ENCODE assay signal across 15 cellular contexts in the genomic region with DNA sequence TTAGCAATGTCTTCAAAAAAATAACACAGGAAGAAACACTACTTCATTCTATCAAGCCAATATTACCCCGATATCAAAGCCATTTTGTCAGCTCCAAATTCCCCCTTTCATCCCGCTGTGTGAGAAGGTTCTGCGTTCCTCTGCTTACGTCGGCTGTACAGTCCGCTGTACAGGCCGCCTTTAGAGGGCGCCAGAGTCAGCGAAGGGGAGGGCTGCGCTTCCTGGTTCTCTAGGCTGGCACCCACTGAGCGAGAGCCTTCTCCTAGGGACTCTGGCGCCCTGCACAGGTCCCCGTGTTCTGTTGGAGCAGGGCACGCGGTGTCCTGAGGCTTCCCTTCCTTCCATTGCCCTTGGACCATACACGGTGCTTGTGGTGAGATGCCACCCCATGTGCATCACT. TPM values are rescaled to one million over a fixed set of nuclear protein-coding genes. Genes with fewer than 3 reads are reported as not detected.
DNase-seq lines count a peak whose midpoint lies in the region; ATAC-seq and TF ChIP-seq lines count a peak whose summit lies in the region.
"Had no signal": no experiment of that assay in that cellular context is flagged by ENCODE, and none has a peak within 500 bp of the region (broad histone marks: within the 10 kb centered on the region; RNA-seq: fewer than 3 reads in every experiment).

No MANE protein-coding gene starts in this region.

- H3K4me1 Mint-ChIP-seq in progenitor cell of endocrine pancreas (ENCODE audit: low read depth): no peaks in the 10 kb centered on the region
- H3K4me1 Mint-ChIP-seq: naive B cell had no signal

- H3K4me3 Mint-ChIP-seq in progenitor cell of endocrine pancreas (ENCODE audit: low read depth): no peak overlapping the region
- H3K4me3 Mint-ChIP-seq: naive B cell had no signal

- DNase-seq in activated CD8-positive, alpha-beta memory T cell treated with anti-CD3 and anti-CD28 coated beads, Interleukin-2, amount 50 U/mL, for 48 hours: peak; percentile 62
- DNase-seq in activated CD8-positive, alpha-beta memory T cell treated with anti-CD3 and anti-CD28 coated beads for 24 hours: no peak
- DNase-seq in WERI-Rb-1 (peak; percentile 33), progenitor cell of endocrine pancreas (ENCODE audit: low spot score, unreplicated experiment) (no peak), superior temporal gyrus (ENCODE audit: extremely low spot score) (no peak), SK-N-DZ (ENCODE audit: low spot score) (no peak)
- DNase-seq: aorta, Kasumi-1, naive B cell, NCI-H510A treated with DMSO at 0.1 percent for 48 hours had no signal

- peak; percentile 61 for ATAC-seq in GM18868 (IDR thresholded peaks at IDR 0.05; ENCODE audit: unreplicated experiment)
- ATAC-seq in GM21515 (IDR thresholded peaks at IDR 0.05; ENCODE audit: unreplicated experiment): no peak

- no peaks in the 10 kb centered on the region for H3K36me3 Mint-ChIP-seq in progenitor cell of endocrine pancreas (ENCODE audit: insufficient read depth)
- H3K36me3 Mint-ChIP-seq: naive B cell had no signal

- peaks cover 38% of the 10 kb centered on the region for H3K9me3 Mint-ChIP-seq in progenitor cell of endocrine pancreas (ENCODE audit: low read depth)

- no peak overlapping the region for H3K27ac ChIP-seq in WERI-Rb-1
- H3K27ac ChIP-seq: epithelial cell of prostate had no signal

- no peaks in the 10 kb centered on the region for H3K9me3 ChIP-seq in WERI-Rb-1 (ENCODE audit: severe bottlenecking)

- no peaks in the 10 kb centered on the region for H3K36me3 ChIP-seq in WERI-Rb-1

- TF ChIP-seq CTCF in WERI-Rb-1 (IDR thresholded peaks at IDR 0.05; ENCODE audit: low read depth, low read length) (peak; percentile 43), progenitor cell of endocrine pancreas (IDR thresholded peaks at IDR 0.05; ENCODE audit: unreplicated experiment) (peak; percentile 11)

- H3K4me3 ChIP-seq in WERI-Rb-1 (ENCODE audit: low read depth, low read length): no peak overlapping the region

- peaks cover 13% of the 10 kb centered on the region for H3K27me3 ChIP-seq in WERI-Rb-1 (ENCODE audit: insufficient read depth, low read depth, severe bottlenecking)

- H3K27ac Mint-ChIP-seq in progenitor cell of endocrine pancreas: no peak overlapping the region
- H3K27ac Mint-ChIP-seq: naive B cell had no signal

- H3K27me3 Mint-ChIP-seq in progenitor cell of endocrine pancreas: no peaks in the 10 kb centered on the region

RNA-seq across cellular contexts. Expression of a gene that starts 25.3 kb away (rescaled TPM):
- not detected in 2 replicates for total RNA-seq in progenitor cell of endocrine pancreas
- polyA plus RNA-seq in SK-N-DZ (2014; cell fraction: cytosol; rRNA removed): not detected in 2 replicates
- polyA plus RNA-seq in SK-N-DZ (2014; cell fraction: nucleus; rRNA removed): not detected in 2 replicates
- total RNA-seq: aorta, skeletal muscle tissue had no signal
- polyA plus RNA-seq: aorta, BJ had no signal

Comparison
In these comparisons a context has a peak if more than half of its experiments do, and no peak if none do; other contexts are left out.
1. DNase-seq: peak in activated CD8-positive, alpha-beta memory T cell treated with anti-CD3 and anti-CD28 coated beads, Interleukin-2, amount 50 U/mL, for 48 hours (single experiment) and WERI-Rb-1 (single experiment); none in activated CD8-positive, alpha-beta memory T cell treated with anti-CD3 and anti-CD28 coated beads for 24 hours (single experiment), progenitor cell of endocrine pancreas (single experiment), superior temporal gyrus (single experiment) and SK-N-DZ (single experiment).